In the genomic region with DNA sequence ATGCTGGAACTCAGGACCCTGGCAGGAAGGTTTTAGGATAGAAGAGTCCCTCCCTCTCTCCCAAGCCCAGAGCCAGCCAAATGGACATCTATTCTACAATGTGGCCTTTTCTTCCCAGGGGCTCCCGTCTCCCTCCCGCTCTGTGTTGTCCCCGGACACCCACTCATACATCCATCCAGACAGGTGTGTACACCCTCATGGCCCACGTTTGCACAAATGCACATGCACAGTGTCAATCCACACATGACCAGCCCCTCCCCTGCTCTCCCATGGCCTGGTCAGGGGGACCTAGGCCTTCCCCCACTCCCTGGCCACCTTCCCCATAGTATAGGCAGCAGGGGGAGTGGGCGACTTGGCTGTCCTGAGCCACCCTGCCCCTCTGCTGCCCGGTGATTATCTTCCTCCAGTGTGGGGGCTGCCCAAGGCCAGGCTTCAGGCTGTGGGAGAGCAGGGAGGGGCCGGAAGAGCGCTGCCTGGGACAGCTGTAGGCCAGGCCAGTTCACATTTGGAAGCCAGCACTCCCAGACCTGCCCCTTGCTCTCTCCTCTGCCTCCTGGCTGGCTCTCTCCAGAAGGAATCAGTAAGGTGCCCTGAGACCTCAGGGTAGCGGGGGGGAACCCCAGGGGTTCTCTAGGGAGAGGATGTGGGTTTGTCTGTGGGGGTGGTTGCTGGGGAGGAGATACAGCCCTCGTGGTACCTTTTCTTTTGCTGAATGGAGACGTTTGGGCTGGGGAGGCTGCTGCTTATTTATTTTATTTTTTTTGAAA, we compare ENCODE assay signal across 1 cellular context.
A peak's percentile ranks its signal among the peaks of the same experiment; 100 is the strongest.
TF ChIP-seq lines count a peak whose summit lies in the region.

No MANE protein-coding gene starts in this region.

TF ChIP-seq in K562, 482 proteins besides CTCF, POLR2A, EP300 and RAD21 (continued from another document and continues in another):
- TF ChIP-seq, protein P1, sequence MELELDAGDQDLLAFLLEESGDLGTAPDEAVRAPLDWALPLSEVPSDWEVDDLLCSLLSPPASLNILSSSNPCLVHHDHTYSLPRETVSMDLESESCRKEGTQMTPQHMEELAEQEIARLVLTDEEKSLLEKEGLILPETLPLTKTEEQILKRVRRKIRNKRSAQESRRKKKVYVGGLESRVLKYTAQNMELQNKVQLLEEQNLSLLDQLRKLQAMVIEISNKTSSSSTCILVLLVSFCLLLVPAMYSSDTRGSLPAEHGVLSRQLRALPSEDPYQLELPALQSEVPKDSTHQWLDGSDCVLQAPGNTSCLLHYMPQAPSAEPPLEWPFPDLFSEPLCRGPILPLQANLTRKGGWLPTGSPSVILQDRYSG (tag; conservative IDR thresholded peaks at IDR 0.05; ENCODE audit: low read depth), result no peak
- no peak; the same call in 1 of the 2 replicates for TF ChIP-seq FOSL1 (tag; conservative IDR thresholded peaks at IDR 0.05)
- TF ChIP-seq ZNF583 (CRISPR knock-in tag; IDR thresholded peaks at IDR 0.05), result peak; percentile 14; the same call in 1 of the 2 replicates
- TF ChIP-seq, protein P2, sequence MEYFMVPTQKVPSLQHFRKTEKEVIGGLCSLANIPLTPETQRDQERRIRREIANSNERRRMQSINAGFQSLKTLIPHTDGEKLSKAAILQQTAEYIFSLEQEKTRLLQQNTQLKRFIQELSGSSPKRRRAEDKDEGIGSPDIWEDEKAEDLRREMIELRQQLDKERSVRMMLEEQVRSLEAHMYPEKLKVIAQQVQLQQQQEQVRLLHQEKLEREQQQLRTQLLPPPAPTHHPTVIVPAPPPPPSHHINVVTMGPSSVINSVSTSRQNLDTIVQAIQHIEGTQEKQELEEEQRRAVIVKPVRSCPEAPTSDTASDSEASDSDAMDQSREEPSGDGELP (CRISPR knock-in tag; IDR thresholded peaks at IDR 0.05; ENCODE audit: borderline replicate concordance), result peak; percentile 95
- TF ChIP-seq, protein P3, sequence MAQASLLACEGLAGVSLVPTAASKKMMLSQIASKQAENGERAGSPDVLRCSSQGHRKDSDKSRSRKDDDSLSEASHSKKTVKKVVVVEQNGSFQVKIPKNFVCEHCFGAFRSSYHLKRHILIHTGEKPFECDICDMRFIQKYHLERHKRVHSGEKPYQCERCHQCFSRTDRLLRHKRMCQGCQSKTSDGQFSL (CRISPR knock-in tag; IDR thresholded peaks at IDR 0.05), result no peak
- TF ChIP-seq, protein P3 (tag; IDR thresholded peaks at IDR 0.05), result no peak; a peak in 1 of 4 replicates
- no peak for TF ChIP-seq ZNF76 (CRISPR knock-in tag; IDR thresholded peaks at IDR 0.05; ENCODE audit: borderline replicate concordance)
- TF ChIP-seq ZBTB1 (CRISPR knock-in tag; IDR thresholded peaks at IDR 0.05; ENCODE audit: borderline replicate concordance, low read depth), result 0 out of 2 replicates have a peak, but pooled peaks have one; percentile 40
- TF ChIP-seq SAFB (IDR thresholded peaks at IDR 0.05; ENCODE audit: borderline replicate concordance, low read depth, low read length), result no peak
- no peak for TF ChIP-seq NR4A1 (CRISPR knock-in tag; IDR thresholded peaks at IDR 0.05)
- TF ChIP-seq NR4A1 (tag; IDR thresholded peaks at IDR 0.05), result peak; percentile 56; the same call in 1 of the 2 replicates
- no peak for TF ChIP-seq HSF4 (CRISPR knock-in tag; IDR thresholded peaks at IDR 0.05; ENCODE audit: borderline replicate concordance)
- TF ChIP-seq HNRNPUL1 (IDR thresholded peaks at IDR 0.05; ENCODE audit: low read length), result no peak
- peak; percentile 52; the same call in 1 of the 2 replicates for TF ChIP-seq ELF1 (tag; IDR thresholded peaks at IDR 0.05)
- no peak for TF ChIP-seq XRCC4 (IDR thresholded peaks at IDR 0.05; ENCODE audit: extremely low read depth, insufficient read depth, insufficient read length)
- no peak for TF ChIP-seq NR2C2 (CRISPR knock-in tag; IDR thresholded peaks at IDR 0.05)
- no peak for TF ChIP-seq NR2C2 (tag; IDR thresholded peaks at IDR 0.05)
- TF ChIP-seq PML (IDR thresholded peaks at IDR 0.05; ENCODE audit: low read length), result 0 out of 2 replicates have a peak, but pooled peaks have one; percentile 27
- TF ChIP-seq ZNF561 (CRISPR knock-in tag; conservative IDR thresholded peaks at IDR 0.05), result no peak
- no peak for TF ChIP-seq SAP30 (IDR thresholded peaks at IDR 0.05; ENCODE audit: borderline replicate concordance, insufficient read depth, low read depth, low read length, poor library complexity, severe bottlenecking)
- TF ChIP-seq SETDB1 (IDR thresholded peaks at IDR 0.05; ENCODE audit: low read length), result no peak
- TF ChIP-seq, protein P4, sequence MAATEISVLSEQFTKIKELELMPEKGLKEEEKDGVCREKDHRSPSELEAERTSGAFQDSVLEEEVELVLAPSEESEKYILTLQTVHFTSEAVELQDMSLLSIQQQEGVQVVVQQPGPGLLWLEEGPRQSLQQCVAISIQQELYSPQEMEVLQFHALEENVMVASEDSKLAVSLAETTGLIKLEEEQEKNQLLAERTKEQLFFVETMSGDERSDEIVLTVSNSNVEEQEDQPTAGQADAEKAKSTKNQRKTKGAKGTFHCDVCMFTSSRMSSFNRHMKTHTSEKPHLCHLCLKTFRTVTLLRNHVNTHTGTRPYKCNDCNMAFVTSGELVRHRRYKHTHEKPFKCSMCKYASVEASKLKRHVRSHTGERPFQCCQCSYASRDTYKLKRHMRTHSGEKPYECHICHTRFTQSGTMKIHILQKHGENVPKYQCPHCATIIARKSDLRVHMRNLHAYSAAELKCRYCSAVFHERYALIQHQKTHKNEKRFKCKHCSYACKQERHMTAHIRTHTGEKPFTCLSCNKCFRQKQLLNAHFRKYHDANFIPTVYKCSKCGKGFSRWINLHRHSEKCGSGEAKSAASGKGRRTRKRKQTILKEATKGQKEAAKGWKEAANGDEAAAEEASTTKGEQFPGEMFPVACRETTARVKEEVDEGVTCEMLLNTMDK (IDR thresholded peaks at IDR 0.05; ENCODE audit: borderline replicate concordance, insufficient read depth, low read depth, low read length, poor library complexity, severe bottlenecking), result no peak
- TF ChIP-seq, protein P5, sequence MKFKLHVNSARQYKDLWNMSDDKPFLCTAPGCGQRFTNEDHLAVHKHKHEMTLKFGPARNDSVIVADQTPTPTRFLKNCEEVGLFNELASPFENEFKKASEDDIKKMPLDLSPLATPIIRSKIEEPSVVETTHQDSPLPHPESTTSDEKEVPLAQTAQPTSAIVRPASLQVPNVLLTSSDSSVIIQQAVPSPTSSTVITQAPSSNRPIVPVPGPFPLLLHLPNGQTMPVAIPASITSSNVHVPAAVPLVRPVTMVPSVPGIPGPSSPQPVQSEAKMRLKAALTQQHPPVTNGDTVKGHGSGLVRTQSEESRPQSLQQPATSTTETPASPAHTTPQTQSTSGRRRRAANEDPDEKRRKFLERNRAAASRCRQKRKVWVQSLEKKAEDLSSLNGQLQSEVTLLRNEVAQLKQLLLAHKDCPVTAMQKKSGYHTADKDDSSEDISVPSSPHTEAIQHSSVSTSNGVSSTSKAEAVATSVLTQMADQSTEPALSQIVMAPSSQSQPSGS (CRISPR knock-in tag; IDR thresholded peaks at IDR 0.05), result no peak
- TF ChIP-seq HEY1 (CRISPR knock-in tag; IDR thresholded peaks at IDR 0.05; ENCODE audit: borderline replicate concordance), result no peak
- TF ChIP-seq ZNF134 (CRISPR knock-in tag; conservative IDR thresholded peaks at IDR 0.05), result no peak
- 0 out of 2 replicates have a peak, but pooled peaks have one; percentile 25 for TF ChIP-seq GATAD2B (IDR thresholded peaks at IDR 0.05; ENCODE audit: borderline replicate concordance)
- peak; percentile 96 to 97 for TF ChIP-seq MAZ (CRISPR knock-in tag; conservative IDR thresholded peaks at IDR 0.05 in 1 of 2, IDR thresholded peaks at IDR 0.05 in 1 of 2)
- TF ChIP-seq, protein P6, sequence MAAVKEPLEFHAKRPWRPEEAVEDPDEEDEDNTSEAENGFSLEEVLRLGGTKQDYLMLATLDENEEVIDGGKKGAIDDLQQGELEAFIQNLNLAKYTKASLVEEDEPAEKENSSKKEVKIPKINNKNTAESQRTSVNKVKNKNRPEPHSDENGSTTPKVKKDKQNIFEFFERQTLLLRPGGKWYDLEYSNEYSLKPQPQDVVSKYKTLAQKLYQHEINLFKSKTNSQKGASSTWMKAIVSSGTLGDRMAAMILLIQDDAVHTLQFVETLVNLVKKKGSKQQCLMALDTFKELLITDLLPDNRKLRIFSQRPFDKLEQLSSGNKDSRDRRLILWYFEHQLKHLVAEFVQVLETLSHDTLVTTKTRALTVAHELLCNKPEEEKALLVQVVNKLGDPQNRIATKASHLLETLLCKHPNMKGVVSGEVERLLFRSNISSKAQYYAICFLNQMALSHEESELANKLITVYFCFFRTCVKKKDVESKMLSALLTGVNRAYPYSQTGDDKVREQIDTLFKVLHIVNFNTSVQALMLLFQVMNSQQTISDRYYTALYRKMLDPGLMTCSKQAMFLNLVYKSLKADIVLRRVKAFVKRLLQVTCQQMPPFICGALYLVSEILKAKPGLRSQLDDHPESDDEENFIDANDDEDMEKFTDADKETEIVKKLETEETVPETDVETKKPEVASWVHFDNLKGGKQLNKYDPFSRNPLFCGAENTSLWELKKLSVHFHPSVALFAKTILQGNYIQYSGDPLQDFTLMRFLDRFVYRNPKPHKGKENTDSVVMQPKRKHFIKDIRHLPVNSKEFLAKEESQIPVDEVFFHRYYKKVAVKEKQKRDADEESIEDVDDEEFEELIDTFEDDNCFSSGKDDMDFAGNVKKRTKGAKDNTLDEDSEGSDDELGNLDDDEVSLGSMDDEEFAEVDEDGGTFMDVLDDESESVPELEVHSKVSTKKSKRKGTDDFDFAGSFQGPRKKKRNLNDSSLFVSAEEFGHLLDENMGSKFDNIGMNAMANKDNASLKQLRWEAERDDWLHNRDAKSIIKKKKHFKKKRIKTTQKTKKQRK (IDR thresholded peaks at IDR 0.05; ENCODE audit: borderline replicate concordance, low read depth, low read length), result no peak
- no peak for TF ChIP-seq ZNF780A (CRISPR knock-in tag; IDR thresholded peaks at IDR 0.05)
- TF ChIP-seq MCM2 (IDR thresholded peaks at IDR 0.05; ENCODE audit: low read depth), result no peak
- no peak for TF ChIP-seq CC2D1A (IDR thresholded peaks at IDR 0.05)
- TF ChIP-seq, protein P7, sequence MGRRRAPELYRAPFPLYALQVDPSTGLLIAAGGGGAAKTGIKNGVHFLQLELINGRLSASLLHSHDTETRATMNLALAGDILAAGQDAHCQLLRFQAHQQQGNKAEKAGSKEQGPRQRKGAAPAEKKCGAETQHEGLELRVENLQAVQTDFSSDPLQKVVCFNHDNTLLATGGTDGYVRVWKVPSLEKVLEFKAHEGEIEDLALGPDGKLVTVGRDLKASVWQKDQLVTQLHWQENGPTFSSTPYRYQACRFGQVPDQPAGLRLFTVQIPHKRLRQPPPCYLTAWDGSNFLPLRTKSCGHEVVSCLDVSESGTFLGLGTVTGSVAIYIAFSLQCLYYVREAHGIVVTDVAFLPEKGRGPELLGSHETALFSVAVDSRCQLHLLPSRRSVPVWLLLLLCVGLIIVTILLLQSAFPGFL (CRISPR knock-in tag; IDR thresholded peaks at IDR 0.05), result no peak
- TF ChIP-seq, protein P8, sequence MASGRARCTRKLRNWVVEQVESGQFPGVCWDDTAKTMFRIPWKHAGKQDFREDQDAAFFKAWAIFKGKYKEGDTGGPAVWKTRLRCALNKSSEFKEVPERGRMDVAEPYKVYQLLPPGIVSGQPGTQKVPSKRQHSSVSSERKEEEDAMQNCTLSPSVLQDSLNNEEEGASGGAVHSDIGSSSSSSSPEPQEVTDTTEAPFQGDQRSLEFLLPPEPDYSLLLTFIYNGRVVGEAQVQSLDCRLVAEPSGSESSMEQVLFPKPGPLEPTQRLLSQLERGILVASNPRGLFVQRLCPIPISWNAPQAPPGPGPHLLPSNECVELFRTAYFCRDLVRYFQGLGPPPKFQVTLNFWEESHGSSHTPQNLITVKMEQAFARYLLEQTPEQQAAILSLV (tag; IDR thresholded peaks at IDR 0.05), result 0 out of 2 replicates have a peak, but pooled peaks have one; percentile 8
- TF ChIP-seq, protein P9, sequence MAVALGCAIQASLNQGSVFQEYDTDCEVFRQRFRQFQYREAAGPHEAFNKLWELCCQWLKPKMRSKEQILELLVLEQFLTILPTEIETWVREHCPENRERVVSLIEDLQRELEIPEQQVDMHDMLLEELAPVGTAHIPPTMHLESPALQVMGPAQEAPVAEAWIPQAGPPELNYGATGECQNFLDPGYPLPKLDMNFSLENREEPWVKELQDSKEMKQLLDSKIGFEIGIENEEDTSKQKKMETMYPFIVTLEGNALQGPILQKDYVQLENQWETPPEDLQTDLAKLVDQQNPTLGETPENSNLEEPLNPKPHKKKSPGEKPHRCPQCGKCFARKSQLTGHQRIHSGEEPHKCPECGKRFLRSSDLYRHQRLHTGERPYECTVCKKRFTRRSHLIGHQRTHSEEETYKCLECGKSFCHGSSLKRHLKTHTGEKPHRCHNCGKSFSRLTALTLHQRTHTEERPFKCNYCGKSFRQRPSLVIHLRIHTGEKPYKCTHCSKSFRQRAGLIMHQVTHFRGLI (CRISPR knock-in tag; IDR thresholded peaks at IDR 0.05), result no peak
- peak; percentile 63; the same call in 1 of the 2 replicates for TF ChIP-seq HDAC2 (IDR thresholded peaks at IDR 0.05)
- TF ChIP-seq SMAD1 (IDR thresholded peaks at IDR 0.05; ENCODE audit: low read depth, low read length, partially characterized antibody), result peak; percentile 59
- no peak for TF ChIP-seq SMARCC2 (IDR thresholded peaks at IDR 0.05; ENCODE audit: low read depth)
- no peak for TF ChIP-seq CBX1 (IDR thresholded peaks at IDR 0.05; ENCODE audit: low read depth)
- no peak for TF ChIP-seq ZNF316 (IDR thresholded peaks at IDR 0.05)
- no peak for TF ChIP-seq NONO (IDR thresholded peaks at IDR 0.05; ENCODE audit: low read depth in 2 of 2, low read length in 1 of 2)
- TF ChIP-seq, protein P10, sequence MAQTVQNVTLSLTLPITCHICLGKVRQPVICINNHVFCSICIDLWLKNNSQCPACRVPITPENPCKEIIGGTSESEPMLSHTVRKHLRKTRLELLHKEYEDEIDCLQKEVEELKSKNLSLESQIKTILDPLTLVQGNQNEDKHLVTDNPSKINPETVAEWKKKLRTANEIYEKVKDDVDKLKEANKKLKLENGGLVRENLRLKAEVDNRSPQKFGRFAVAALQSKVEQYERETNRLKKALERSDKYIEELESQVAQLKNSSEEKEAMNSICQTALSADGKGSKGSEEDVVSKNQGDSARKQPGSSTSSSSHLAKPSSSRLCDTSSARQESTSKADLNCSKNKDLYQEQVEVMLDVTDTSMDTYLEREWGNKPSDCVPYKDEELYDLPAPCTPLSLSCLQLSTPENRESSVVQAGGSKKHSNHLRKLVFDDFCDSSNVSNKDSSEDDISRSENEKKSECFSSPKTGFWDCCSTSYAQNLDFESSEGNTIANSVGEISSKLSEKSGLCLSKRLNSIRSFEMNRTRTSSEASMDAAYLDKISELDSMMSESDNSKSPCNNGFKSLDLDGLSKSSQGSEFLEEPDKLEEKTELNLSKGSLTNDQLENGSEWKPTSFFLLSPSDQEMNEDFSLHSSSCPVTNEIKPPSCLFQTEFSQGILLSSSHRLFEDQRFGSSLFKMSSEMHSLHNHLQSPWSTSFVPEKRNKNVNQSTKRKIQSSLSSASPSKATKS (CRISPR knock-in tag; IDR thresholded peaks at IDR 0.05), result no peak
- TF ChIP-seq ZNF224 (CRISPR knock-in tag; IDR thresholded peaks at IDR 0.05), result no peak
- no peak for TF ChIP-seq NCOA4 (IDR thresholded peaks at IDR 0.05; ENCODE audit: partially characterized antibody)
- no peak for TF ChIP-seq STAT5B (CRISPR knock-in tag; IDR thresholded peaks at IDR 0.05)
- no peak; a peak in 1 of 4 replicates for TF ChIP-seq ETV6 (IDR thresholded peaks at IDR 0.05; ENCODE audit: borderline replicate concordance in 1 of 2, low read depth in 2 of 2, low read length in 1 of 2)
- no peak for TF ChIP-seq ETV6 (CRISPR knock-in tag; IDR thresholded peaks at IDR 0.05; ENCODE audit: borderline replicate concordance)
- TF ChIP-seq ZNF77 (CRISPR knock-in tag; IDR thresholded peaks at IDR 0.05), result 0 out of 2 replicates have a peak, but pooled peaks have one; percentile 17
- no peak for TF ChIP-seq ZNF253 (CRISPR knock-in tag; conservative IDR thresholded peaks at IDR 0.05)
- no peak for TF ChIP-seq TCF7 (IDR thresholded peaks at IDR 0.05; ENCODE audit: borderline replicate concordance)
